2 cellular contexts compared by ENCODE assay signal in genomic region chr5:5145651-5146529, GRCh38.
TF ChIP-seq lines count a peak whose summit lies in the region.

No MANE protein-coding gene starts in this region.

TF ChIP-seq in K562, 482 proteins besides CTCF, POLR2A, EP300 and RAD21:
- TF ChIP-seq ZKSCAN8 (CRISPR knock-in tag; IDR thresholded peaks at IDR 0.05): no peak
- no peak for TF ChIP-seq RERE (CRISPR knock-in tag; IDR thresholded peaks at IDR 0.05; ENCODE audit: borderline replicate concordance)
- no peak for TF ChIP-seq IRF2 (CRISPR knock-in tag; IDR thresholded peaks at IDR 0.05)
- TF ChIP-seq FOSL1 (tag; conservative IDR thresholded peaks at IDR 0.05): peak; percentile 55
- peak; percentile 47 for TF ChIP-seq ATF3 (IDR thresholded peaks at IDR 0.05)
- TF ChIP-seq ATF3 (CRISPR knock-in tag; conservative IDR thresholded peaks at IDR 0.05): no peak
- no peak for TF ChIP-seq XRCC4 (IDR thresholded peaks at IDR 0.05; ENCODE audit: extremely low read depth, insufficient read depth, insufficient read length)
- no peak for TF ChIP-seq ZNF639 (CRISPR knock-in tag; conservative IDR thresholded peaks at IDR 0.05 in 1 of 2, IDR thresholded peaks at IDR 0.05 in 1 of 2)
- no peak for TF ChIP-seq ZNF165 (CRISPR knock-in tag; IDR thresholded peaks at IDR 0.05; ENCODE audit: borderline replicate concordance)
- TF ChIP-seq ZFP30 (CRISPR knock-in tag; IDR thresholded peaks at IDR 0.05; ENCODE audit: borderline replicate concordance): no peak
- no peak for TF ChIP-seq ZNF212 (CRISPR knock-in tag; IDR thresholded peaks at IDR 0.05)
- no peak for TF ChIP-seq CCNT2 (IDR thresholded peaks at IDR 0.05; ENCODE audit: borderline replicate concordance, extremely low read depth, insufficient read length, low read depth, low read length)
- TF ChIP-seq SOX6 (IDR thresholded peaks at IDR 0.05): no peak
- TF ChIP-seq CGGBP1 (CRISPR knock-in tag; IDR thresholded peaks at IDR 0.05): no peak
- TF ChIP-seq MXI1 (IDR thresholded peaks at IDR 0.05; ENCODE audit: low read depth, low read length): no peak
- TF ChIP-seq ELF1 (tag; IDR thresholded peaks at IDR 0.05): no peak

TF ChIP-seq in HepG2, 621 proteins besides CTCF, POLR2A, EP300 and RAD21:
- no peak for TF ChIP-seq MXD4 (CRISPR knock-in tag; IDR thresholded peaks at IDR 0.05)
- TF ChIP-seq PAX8 (CRISPR knock-in tag; IDR thresholded peaks at IDR 0.05; ENCODE audit: borderline replicate concordance): no peak
- TF ChIP-seq ZNF720 (CRISPR knock-in tag; IDR thresholded peaks at IDR 0.05): no peak
- TF ChIP-seq IKZF1 (IDR thresholded peaks at IDR 0.05): no peak
- no peak for TF ChIP-seq NR0B2 (CRISPR knock-in tag; IDR thresholded peaks at IDR 0.05)
- no peak for TF ChIP-seq KDM1A (CRISPR knock-in tag; IDR thresholded peaks at IDR 0.05)
- no peak for TF ChIP-seq RBFOX2 (IDR thresholded peaks at IDR 0.05; ENCODE audit: low read depth, low read length)
- TF ChIP-seq ZFYVE20 (CRISPR knock-in tag; IDR thresholded peaks at IDR 0.05; ENCODE audit: borderline replicate concordance, low read depth): no peak
- TF ChIP-seq HIC2 (CRISPR knock-in tag; IDR thresholded peaks at IDR 0.05; ENCODE audit: low read depth): no peak
- TF ChIP-seq ZNF253 (CRISPR knock-in tag; IDR thresholded peaks at IDR 0.05; ENCODE audit: borderline replicate concordance): no peak
- TF ChIP-seq KDM3A (CRISPR knock-in tag; IDR thresholded peaks at IDR 0.05; ENCODE audit: low read depth): no peak
- TF ChIP-seq ZBED4 (CRISPR knock-in tag; IDR thresholded peaks at IDR 0.05; ENCODE audit: borderline replicate concordance): no peak
- TF ChIP-seq RERE (CRISPR knock-in tag; IDR thresholded peaks at IDR 0.05; ENCODE audit: low read depth): no peak
- no peak for TF ChIP-seq ZNF280B (CRISPR knock-in tag; IDR thresholded peaks at IDR 0.05; ENCODE audit: borderline replicate concordance)
- no peak for TF ChIP-seq ZNF704 (CRISPR knock-in tag; IDR thresholded peaks at IDR 0.05; ENCODE audit: borderline replicate concordance)
- TF ChIP-seq TGIF2 (CRISPR knock-in tag; IDR thresholded peaks at IDR 0.05): no peak
- TF ChIP-seq BCL6 (CRISPR knock-in tag; IDR thresholded peaks at IDR 0.05): no peak
- TF ChIP-seq PITX1 (CRISPR knock-in tag; IDR thresholded peaks at IDR 0.05): no peak
- TF ChIP-seq ZNF883 (CRISPR knock-in tag; IDR thresholded peaks at IDR 0.05; ENCODE audit: not compliant biosample characterization): no peak
- TF ChIP-seq ZNF33B (CRISPR knock-in tag; IDR thresholded peaks at IDR 0.05): no peak
